Comparison of ENCODE assay signal across 2 cellular contexts in genomic region chr5:75623846-75624245, GRCh38.
TF ChIP-seq lines count a peak whose summit lies in the region.

No MANE protein-coding gene starts in this region.

TF ChIP-seq in SK-N-SH treated with all-trans-retinoic acid at 6 μM for 48 hours, 23 proteins besides CTCF, POLR2A, EP300 and RAD21 (continued from another document):
- TF ChIP-seq CSRNP3 (CRISPR knock-in tag; IDR thresholded peaks at IDR 0.05) (no peak), ISL1 (CRISPR knock-in tag; IDR thresholded peaks at IDR 0.05) (no peak), PATZ1 (CRISPR knock-in tag; IDR thresholded peaks at IDR 0.05; ENCODE audit: borderline replicate concordance) (no peak), ESRRG (CRISPR knock-in tag; IDR thresholded peaks at IDR 0.05) (no peak), ZNF70 (CRISPR knock-in tag; IDR thresholded peaks at IDR 0.05) (no peak), TSHZ2 (CRISPR knock-in tag; IDR thresholded peaks at IDR 0.05) (no peak), RARB (CRISPR knock-in tag; IDR thresholded peaks at IDR 0.05) (no peak), TCF4 (CRISPR knock-in tag; IDR thresholded peaks at IDR 0.05; ENCODE audit: borderline replicate concordance) (no peak), CSDC2 (CRISPR knock-in tag; IDR thresholded peaks at IDR 0.05) (no peak), CREB5 (CRISPR knock-in tag; IDR thresholded peaks at IDR 0.05; ENCODE audit: low read depth) (no peak), ZFP30 (CRISPR knock-in tag; IDR thresholded peaks at IDR 0.05) (no peak), BACH2 (CRISPR knock-in tag; IDR thresholded peaks at IDR 0.05; ENCODE audit: borderline replicate concordance) (no peak), OSR1 (CRISPR knock-in tag; IDR thresholded peaks at IDR 0.05) (no peak), TOX (CRISPR knock-in tag; IDR thresholded peaks at IDR 0.05; ENCODE audit: borderline replicate concordance) (no peak), ZFP3 (CRISPR knock-in tag; IDR thresholded peaks at IDR 0.05) (no peak), ZNF8 (CRISPR knock-in tag; IDR thresholded peaks at IDR 0.05) (no peak)
TF ChIP-seq in SK-N-SH treated with all-trans-retinoic acid at 6 μM for 48 hours: peak in this region for 0.

TF ChIP-seq in SK-N-SH, 30 proteins besides CTCF, POLR2A, EP300 and RAD21 (continued from another document):
- TF ChIP-seq USF2 (IDR thresholded peaks at IDR 0.05; ENCODE audit: borderline replicate concordance, low read depth, low read length) (no peak), NRF1 (IDR thresholded peaks at IDR 0.05; ENCODE audit: low read depth, low read length) (no peak), YY1 (IDR thresholded peaks at IDR 0.05; ENCODE audit: low read depth) (no peak), FOSL2 (IDR thresholded peaks at IDR 0.05; ENCODE audit: borderline replicate concordance, low read depth) (no peak), IRF3 (IDR thresholded peaks at IDR 0.05; ENCODE audit: low read depth, low read length) (no peak)
